Comparison of ENCODE assay signal across 9 cellular contexts in the genomic region with DNA sequence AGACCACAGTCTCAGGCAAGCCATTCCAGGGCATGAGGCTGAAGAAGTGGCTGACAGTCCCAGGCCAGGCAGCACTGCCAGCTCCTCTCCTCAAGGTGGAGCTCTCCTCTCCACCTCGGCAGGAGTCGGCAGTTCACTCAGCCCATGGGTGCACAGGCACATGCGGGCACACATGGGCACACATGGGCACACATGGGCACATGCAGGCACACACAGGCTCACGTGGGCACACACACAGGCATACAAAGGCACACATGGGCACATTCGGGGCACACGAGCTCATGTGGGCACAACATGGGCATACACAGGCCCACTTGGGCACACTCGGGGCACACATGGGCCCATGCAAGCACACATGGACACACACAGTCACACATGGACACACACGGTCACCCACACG.
A peak's percentile ranks its signal among the peaks of the same experiment; 100 is the strongest.
DNase-seq lines count a peak whose midpoint lies in the region; ATAC-seq, FAIRE-seq and TF ChIP-seq lines count a peak whose summit lies in the region.
"Had no signal": no experiment of that assay in that cellular context is flagged by ENCODE, and none has a peak within 500 bp of the region (broad histone marks: within the 10 kb centered on the region; RNA-seq: fewer than 3 reads in every experiment).

No MANE protein-coding gene starts in this region.

- H3K27me3 Mint-ChIP-seq in activated T-helper 2 cell treated with anti-CD3 and anti-CD28 coated beads, Interferon-gamma antibody, Interleukin-2, Interleukin-4, amounts not matched to agents 10 μg/mL and 5 μg/mL and 100 μg/mL, durations not matched to agents 14 hours and 24 hours and 36 hours (ENCODE audit: low read depth): no peaks in the 10 kb centered on the region

- no peaks in the 10 kb centered on the region for H3K4me1 ChIP-seq in lower lobe of right lung

- no peaks in the 10 kb centered on the region for H3K36me3 Mint-ChIP-seq in activated T-helper 2 cell treated with anti-CD3 and anti-CD28 coated beads, Interferon-gamma antibody, Interleukin-2, Interleukin-4, amounts not matched to agents 10 μg/mL and 5 μg/mL and 100 μg/mL, durations not matched to agents 14 hours and 24 hours and 36 hours (ENCODE audit: low read depth)

- no peak for FAIRE-seq in D721Med (lab: Jason Lieb, UNC)

- ATAC-seq in lower lobe of right lung: no peak

- H3K9me3 Mint-ChIP-seq in activated T-helper 2 cell treated with anti-CD3 and anti-CD28 coated beads, Interferon-gamma antibody, Interleukin-2, Interleukin-4, amounts not matched to agents 10 μg/mL and 5 μg/mL and 100 μg/mL, durations not matched to agents 14 hours and 24 hours and 36 hours: no peaks in the 10 kb centered on the region

- H3K4me3 ChIP-seq in HFF-Myc (replicated peaks; ENCODE audit: low read depth, low read length): no peak overlapping the region
- no peak overlapping the region for H3K4me3 ChIP-seq in lower lobe of right lung

- TF ChIP-seq CTCF in D721Med (IDR thresholded peaks at IDR 0.05; ENCODE audit: insufficient read depth, missing control alignments): peak; percentile 34
- peak; percentile 46 for TF ChIP-seq CTCF in HFF-Myc (IDR thresholded peaks at IDR 0.05; ENCODE audit: low read depth, low read length, missing control alignments)
- peak; percentile 29 for TF ChIP-seq CTCF in lower lobe of right lung (IDR thresholded peaks at IDR 0.05)

- DNase-seq in D721Med (ENCODE audit: insufficient read length, low spot score) (no peak), HFF-Myc (ENCODE audit: extremely low read depth, low read depth) (no peak), lower lobe of right lung (peak; percentile 52), RKO (ENCODE audit: low spot score) (no peak), midbrain (lab: John Stamatoyannopoulos, UW) (no peak), NCI-H524 treated with DMSO at 0.1 percent for 48 hours (lab: John Stamatoyannopoulos, UW) (no peak), NCI-H146 treated with DMSO at 0.1 percent for 48 hours (lab: John Stamatoyannopoulos, UW; ENCODE audit: unreplicated experiment) (no peak)
- DNase-seq in activated T-helper 2 cell treated with anti-CD3 and anti-CD28 coated beads, Interferon-gamma antibody, Interleukin-2, Interleukin-4, amounts not matched to agents 10 μg/mL and 5 μg/mL and 100 μg/mL, durations not matched to agents 14 hours and 24 hours and 36 hours (ENCODE audit: low spot score): no peak
- DNase-seq: activated naive CD4-positive, alpha-beta T cell treated with anti-CD3 and anti-CD28 coated beads, Interleukin-2, amount 50 U/mL, for 16 hours had no signal

- H3K4me1 Mint-ChIP-seq in activated T-helper 2 cell treated with anti-CD3 and anti-CD28 coated beads, Interferon-gamma antibody, Interleukin-2, Interleukin-4, amounts not matched to agents 10 μg/mL and 5 μg/mL and 100 μg/mL, durations not matched to agents 14 hours and 24 hours and 36 hours (ENCODE audit: low read depth): peaks cover 46% of the 10 kb centered on the region

- intact Hi-C loops in activated T-helper 2 cell treated with anti-CD3 and anti-CD28 coated beads, Interferon-gamma antibody, Interleukin-2, Interleukin-4, amounts not matched to agents 10 μg/mL and 5 μg/mL and 100 μg/mL, durations not matched to agents 14 hours and 24 hours and 36 hours (cut with micrococcal nuclease): no loop called here
- intact Hi-C loops in lower lobe of right lung (cut with DNase I): no loop called here

- H3K36me3 ChIP-seq in lower lobe of right lung: no peaks in the 10 kb centered on the region

- peak overlapping the region; percentile 50 for H3K27ac Mint-ChIP-seq in activated T-helper 2 cell treated with anti-CD3 and anti-CD28 coated beads, Interferon-gamma antibody, Interleukin-2, Interleukin-4, amounts not matched to agents 10 μg/mL and 5 μg/mL and 100 μg/mL, durations not matched to agents 14 hours and 24 hours and 36 hours

- H3K9me3 ChIP-seq in lower lobe of right lung: no peaks in the 10 kb centered on the region

- no peak overlapping the region for H3K4me3 Mint-ChIP-seq in activated T-helper 2 cell treated with anti-CD3 and anti-CD28 coated beads, Interferon-gamma antibody, Interleukin-2, Interleukin-4, amounts not matched to agents 10 μg/mL and 5 μg/mL and 100 μg/mL, durations not matched to agents 14 hours and 24 hours and 36 hours (ENCODE audit: low read depth)

- H3K27ac ChIP-seq in lower lobe of right lung: no peak overlapping the region

- H3K27me3 ChIP-seq in lower lobe of right lung (ENCODE audit: low read depth): no peaks in the 10 kb centered on the region
